19 cellular contexts compared by ENCODE assay signal in genomic region chr5:75928992-75929391, GRCh38.
"Had no signal": no experiment of that assay in that cellular context is flagged by ENCODE, and none has a peak within 500 bp of the region (broad histone marks: within the 10 kb centered on the region; RNA-seq: fewer than 3 reads in every experiment).

No MANE protein-coding gene starts in this region.

- H3K4me2 ChIP-seq: SK-N-SH had no signal

- H3K4me3 Mint-ChIP-seq: T-cell had no signal

- H3K9me3 ChIP-seq: SK-N-SH had no signal

- H3K36me3 Mint-ChIP-seq: T-cell had no signal

- H3K4me1 Mint-ChIP-seq: T-cell had no signal

- FAIRE-seq: RCC 7860 had no signal

- H3K9ac ChIP-seq: SK-N-SH had no signal

- H3K9me3 Mint-ChIP-seq: T-cell had no signal

- DNase-seq: KBM-7, MV-4-11, NCI-H1048, NCI-H1105, NCI-H1417, NCI-H1436 treated with DMSO at 0.1 percent for 48 hours, NCI-H1694, NCI-H187 treated with DMSO at 0.1 percent for 48 hours, NCI-H2029 treated with DMSO at 0.1 percent for 48 hours, NCI-H2171 treated with DMSO at 0.1 percent for 48 hours, NCI-H524, NCI-H526 treated with DMSO at 0.1 percent for 48 hours, NCI-H748 treated with DMSO at 0.1 percent for 48 hours, RPMI8226, SHP77, SK-N-SH, SW 1271, T-cell had no signal

- ATAC-seq: T-cell had no signal

- H3K27ac Mint-ChIP-seq: T-cell had no signal
